In the genomic region with DNA sequence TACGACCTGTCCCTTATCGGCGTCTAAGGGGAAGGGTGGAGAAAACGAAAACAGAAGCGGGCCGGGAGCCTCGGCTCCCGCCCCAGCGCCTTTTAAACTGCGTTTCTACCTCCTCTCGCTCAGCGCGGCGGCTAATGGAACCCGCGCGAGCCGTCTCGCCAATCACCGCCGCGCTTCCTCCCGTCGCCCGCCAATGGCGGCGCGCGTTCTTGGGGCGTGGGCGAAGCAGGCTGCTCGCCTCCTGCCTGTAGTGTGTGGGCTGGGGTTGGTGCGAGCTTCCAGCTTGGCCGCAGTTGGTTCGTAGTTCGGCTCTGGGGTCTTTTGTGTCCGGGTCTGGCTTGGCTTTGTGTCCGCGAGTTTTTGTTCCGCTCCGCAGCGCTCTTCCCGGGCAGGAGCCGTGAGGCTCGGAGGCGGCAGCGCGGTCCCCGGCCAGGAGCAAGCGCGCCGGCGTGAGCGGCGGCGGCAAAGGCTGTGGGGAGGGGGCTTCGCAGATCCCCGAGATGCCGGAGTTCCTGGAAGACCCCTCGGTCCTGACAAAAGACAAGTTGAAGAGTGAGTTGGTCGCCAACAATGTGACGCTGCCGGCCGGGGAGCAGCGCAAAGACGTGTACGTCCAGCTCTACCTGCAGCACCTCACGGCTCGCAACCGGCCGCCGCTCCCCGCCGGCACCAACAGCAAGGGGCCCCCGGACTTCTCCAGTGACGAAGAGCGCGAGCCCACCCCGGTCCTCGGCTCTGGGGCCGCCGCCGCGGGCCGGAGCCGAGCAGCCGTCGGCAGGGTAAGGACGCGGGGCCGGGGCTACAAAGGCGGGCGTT, we compare ENCODE assay signal across 8 cellular contexts. TPM values are rescaled to one million over a fixed set of nuclear protein-coding genes. Genes with fewer than 3 reads are reported as not detected.
A peak's percentile ranks its signal among the peaks of the same experiment; 100 is the strongest.
DNase-seq lines count a peak whose midpoint lies in the region; ATAC-seq and TF ChIP-seq lines count a peak whose summit lies in the region.

A gene with protein sequence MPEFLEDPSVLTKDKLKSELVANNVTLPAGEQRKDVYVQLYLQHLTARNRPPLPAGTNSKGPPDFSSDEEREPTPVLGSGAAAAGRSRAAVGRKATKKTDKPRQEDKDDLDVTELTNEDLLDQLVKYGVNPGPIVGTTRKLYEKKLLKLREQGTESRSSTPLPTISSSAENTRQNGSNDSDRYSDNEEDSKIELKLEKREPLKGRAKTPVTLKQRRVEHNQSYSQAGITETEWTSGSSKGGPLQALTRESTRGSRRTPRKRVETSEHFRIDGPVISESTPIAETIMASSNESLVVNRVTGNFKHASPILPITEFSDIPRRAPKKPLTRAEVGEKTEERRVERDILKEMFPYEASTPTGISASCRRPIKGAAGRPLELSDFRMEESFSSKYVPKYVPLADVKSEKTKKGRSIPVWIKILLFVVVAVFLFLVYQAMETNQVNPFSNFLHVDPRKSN (plus strand): TSS at position 223 of the 816 bp plus-strand sequence. CDS start 278 bp downstream, at position 501.

- H3K9me2 ChIP-seq in Loucy (replicated peaks; ENCODE audit: low read depth, low read length), result no peaks in the 10 kb centered on the region

- no peaks in the 10 kb centered on the region for H3K27me3 Mint-ChIP-seq in activated T-helper 17 cell treated with anti-CD3 and anti-CD28 coated beads, Interleukin-2, amount 50 U/mL, for 72 hours
- H3K27me3 Mint-ChIP-seq in naive thymus-derived CD8-positive, alpha-beta T cell, result no peaks in the 10 kb centered on the region
- H3K27me3 Mint-ChIP-seq in stimulated activated naive B cell treated with anti-CD40 and anti-IgM and Interleukin-4, amounts not matched to agents 10 μg/mL and 1 μg/mL and 100 μg/mL, for 72 hours, result no peaks in the 10 kb centered on the region

- ATAC-seq in RWPE2 (ENCODE audit: low read depth), result peak; percentile 90
- ATAC-seq in activated T-helper 17 cell treated with anti-CD3 and anti-CD28 coated beads, Interleukin-2, amount 50 U/mL, for 72 hours (replicated peaks), result peak; percentile 83
- ATAC-seq in naive thymus-derived CD8-positive, alpha-beta T cell, result peak; percentile 79 to 84
- peak; percentile 84 to 86 for ATAC-seq in stimulated activated naive B cell treated with anti-CD40 and anti-IgM and Interleukin-4, amounts not matched to agents 10 μg/mL and 1 μg/mL and 100 μg/mL, for 72 hours (replicated peaks)

- peak within 1 kb of the TSS; percentile 96 for H3K4me3 Mint-ChIP-seq in activated T-helper 17 cell treated with anti-CD3 and anti-CD28 coated beads, Interleukin-2, amount 50 U/mL, for 72 hours
- H3K4me3 Mint-ChIP-seq in naive thymus-derived CD8-positive, alpha-beta T cell, result peak within 1 kb of the TSS; percentile 97 to 100 (median 99)
- H3K4me3 Mint-ChIP-seq in stimulated activated naive B cell treated with anti-CD40 and anti-IgM and Interleukin-4, amounts not matched to agents 10 μg/mL and 1 μg/mL and 100 μg/mL, for 72 hours, result peak within 1 kb of the TSS; percentile 95 to 96

- H3K27ac ChIP-seq in RWPE2 (ENCODE audit: poor library complexity, severe bottlenecking), result peak within 1 kb of the TSS; percentile 96

- H3K4me2 ChIP-seq in Loucy (ENCODE audit: low read depth, low read length, poor library complexity, severe bottlenecking), result peak within 1 kb of the TSS; percentile 96

- H2AFZ ChIP-seq in Loucy (ENCODE audit: low read length), result peak within 1 kb of the TSS; percentile 14

- H3K4me1 ChIP-seq in Loucy (ENCODE audit: insufficient read depth, low read length, poor library complexity, severe bottlenecking) (peaks cover 24% of the 10 kb centered on the region), RWPE2 (ENCODE audit: insufficient read depth, poor library complexity, severe bottlenecking) (peaks cover 8% of the 10 kb centered on the region)

- POLR2A ChIA-PET in naive thymus-derived CD8-positive, alpha-beta T cell (lab: Charles Lee), result interaction anchor here (0.7 to 6.1 kb wide), 9 partner anchors 12 to 129 kb away, joined by 3 to 147 read pairs (median 10); a partner anchor contains a TSS

- H3K9me3 ChIP-seq in Loucy (ENCODE audit: insufficient read depth, low read depth, low read length), result no peaks in the 10 kb centered on the region
- no peaks in the 10 kb centered on the region for H3K9me3 ChIP-seq in RWPE2 (ENCODE audit: severe bottlenecking)

- no peak for TF ChIP-seq CTCF in Loucy (conservative IDR thresholded peaks at IDR 0.05; ENCODE audit: low read length)
- no peak for TF ChIP-seq CTCF in RWPE2 (IDR thresholded peaks at IDR 0.05; ENCODE audit: poor library complexity, severe bottlenecking)

- peak within 1 kb of the TSS; percentile 100 for H3K9ac ChIP-seq in Loucy (ENCODE audit: low read depth, low read length, poor library complexity, severe bottlenecking)

- peaks cover 85% of the 10 kb centered on the region for H3K79me2 ChIP-seq in Loucy (ENCODE audit: insufficient read depth, low read length)

- peaks cover 50% of the 10 kb centered on the region for H4K20me1 ChIP-seq in Loucy (ENCODE audit: insufficient read depth, low read length, poor library complexity, severe bottlenecking)

- H3K27ac Mint-ChIP-seq in activated T-helper 17 cell treated with anti-CD3 and anti-CD28 coated beads, Interleukin-2, amount 50 U/mL, for 72 hours, result peak within 1 kb of the TSS; percentile 99
- H3K27ac Mint-ChIP-seq in naive thymus-derived CD8-positive, alpha-beta T cell, result peak within 1 kb of the TSS; percentile 97 to 99 (median 99)
- peak within 1 kb of the TSS; percentile 97 for H3K27ac Mint-ChIP-seq in stimulated activated naive B cell treated with anti-CD40 and anti-IgM and Interleukin-4, amounts not matched to agents 10 μg/mL and 1 μg/mL and 100 μg/mL, for 72 hours

- DNase-seq in ELR (ENCODE audit: low read depth) (peak; percentile 91), H7 (peak; percentile 96), RWPE2 (ENCODE audit: low spot score) (peak; percentile 86), fibroblast of gingiva (ENCODE audit: low read depth) (peak; percentile 88)
- DNase-seq in naive thymus-derived CD8-positive, alpha-beta T cell, result peak; percentile 91 to 98 (median 94)
- peak; percentile 96 for DNase-seq in stimulated activated naive B cell treated with anti-CD40 and anti-IgM and Interleukin-4, amounts not matched to agents 10 μg/mL and 1 μg/mL and 100 μg/mL, for 72 hours

- H3K27me3 ChIP-seq in H7 (ENCODE audit: control insufficient read depth, insufficient read depth, low read length) (no peaks in the 10 kb centered on the region), Loucy (ENCODE audit: insufficient read depth, low read length, poor library complexity, severe bottlenecking) (peaks cover 22% of the 10 kb centered on the region), RWPE2 (ENCODE audit: insufficient read depth, poor library complexity, severe bottlenecking) (no peaks in the 10 kb centered on the region)

- H3K4me3 ChIP-seq in H7 (ENCODE audit: insufficient read depth, low read depth, low read length), result peak within 1 kb of the TSS; percentile 97
- H3K4me3 ChIP-seq in Loucy (ENCODE audit: low read length, poor library complexity, severe bottlenecking), result peak within 1 kb of the TSS; percentile 100
- peak within 1 kb of the TSS; percentile 80 for H3K4me3 ChIP-seq in RWPE2 (ENCODE audit: severe bottlenecking)

- H3K36me3 ChIP-seq in H7 (replicated peaks; ENCODE audit: control insufficient read depth, insufficient read depth, low read length), result no peaks in the 10 kb centered on the region
- peaks cover 11% of the 10 kb centered on the region for H3K36me3 ChIP-seq in Loucy (ENCODE audit: insufficient read depth, low read length)
- peaks cover 27% of the 10 kb centered on the region for H3K36me3 ChIP-seq in RWPE2 (ENCODE audit: low read depth)

- H3F3A ChIP-seq in Loucy (ENCODE audit: low read depth), result no peaks in the 10 kb centered on the region

- no peaks in the 10 kb centered on the region for H3K9me3 Mint-ChIP-seq in activated T-helper 17 cell treated with anti-CD3 and anti-CD28 coated beads, Interleukin-2, amount 50 U/mL, for 72 hours
- H3K9me3 Mint-ChIP-seq in naive thymus-derived CD8-positive, alpha-beta T cell, result no peaks in the 10 kb centered on the region
- H3K9me3 Mint-ChIP-seq in stimulated activated naive B cell treated with anti-CD40 and anti-IgM and Interleukin-4, amounts not matched to agents 10 μg/mL and 1 μg/mL and 100 μg/mL, for 72 hours, result no peaks in the 10 kb centered on the region

- H3K4me1 Mint-ChIP-seq in activated T-helper 17 cell treated with anti-CD3 and anti-CD28 coated beads, Interleukin-2, amount 50 U/mL, for 72 hours, result peaks cover 19% of the 10 kb centered on the region
- peaks cover 17 to 58% (median 48%) of the 10 kb centered on the region in 4 donors for H3K4me1 Mint-ChIP-seq in naive thymus-derived CD8-positive, alpha-beta T cell
- peaks cover 15 to 37% of the 10 kb centered on the region in 2 donors for H3K4me1 Mint-ChIP-seq in stimulated activated naive B cell treated with anti-CD40 and anti-IgM and Interleukin-4, amounts not matched to agents 10 μg/mL and 1 μg/mL and 100 μg/mL, for 72 hours

- H3K36me3 Mint-ChIP-seq in activated T-helper 17 cell treated with anti-CD3 and anti-CD28 coated beads, Interleukin-2, amount 50 U/mL, for 72 hours (ENCODE audit: low read depth), result peaks cover 67% of the 10 kb centered on the region
- H3K36me3 Mint-ChIP-seq in naive thymus-derived CD8-positive, alpha-beta T cell, result peaks cover 0 to 16% (median 2%) of the 10 kb centered on the region in 3 donors
- H3K36me3 Mint-ChIP-seq in stimulated activated naive B cell treated with anti-CD40 and anti-IgM and Interleukin-4, amounts not matched to agents 10 μg/mL and 1 μg/mL and 100 μg/mL, for 72 hours, result peaks cover 16 to 30% of the 10 kb centered on the region in 2 donors

RNA-seq across cellular contexts. Expression of the gene that starts here (rescaled TPM):
- 223 and 268 TPM in 2 replicates for total RNA-seq in H7 (2014; rRNA removed; shearing (Covaris generic))
- total RNA-seq in activated T-helper 17 cell treated with anti-CD3 and anti-CD28 coated beads, Interleukin-2, amount 50 U/mL, for 72 hours, result 100 to 1,000 TPM; 268 to 285 TPM
- 100 to 1,000 TPM; 168 to 174 TPM for total RNA-seq in naive thymus-derived CD8-positive, alpha-beta T cell
- 10 to 100 TPM; 49.3 to 61.1 (median 58.6) TPM for polyA plus RNA-seq in naive thymus-derived CD8-positive, alpha-beta T cell

Comparison
In these comparisons a context has a peak if more than half of its experiments do, and no peak if none do; other contexts are left out.
1. Peak in every context shown above with its lines: DNase-seq, ATAC-seq, H3K4me3 ChIP-seq and H3K27ac ChIP-seq.